ENCODE assay signal across 1 cellular context in the genomic region with DNA sequence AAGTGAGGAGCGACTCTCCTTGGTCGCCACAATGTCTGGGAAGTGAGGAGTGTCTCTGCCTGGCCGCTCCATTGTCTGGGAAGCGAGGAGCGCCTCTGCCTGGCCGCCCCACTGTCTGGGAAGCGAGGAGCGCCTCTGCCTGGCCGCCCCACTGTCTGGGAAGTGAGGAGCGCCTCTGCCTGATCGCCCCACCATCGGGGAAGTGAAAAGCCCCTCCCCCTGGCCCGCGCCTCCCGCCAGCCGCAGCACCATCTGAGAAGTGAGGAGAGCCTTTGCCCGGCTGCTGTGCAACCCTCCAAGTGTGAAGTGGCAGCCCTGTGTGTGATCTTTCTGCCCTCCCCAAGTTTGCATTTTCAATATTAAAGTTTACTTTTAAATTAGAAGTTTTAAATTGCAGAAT.
TF ChIP-seq lines count a peak whose summit lies in the region.

No MANE protein-coding gene starts in this region.

TF ChIP-seq in GM23338, 12 proteins besides CTCF, POLR2A, EP300 and RAD21:
- TF ChIP-seq, protein P1, sequence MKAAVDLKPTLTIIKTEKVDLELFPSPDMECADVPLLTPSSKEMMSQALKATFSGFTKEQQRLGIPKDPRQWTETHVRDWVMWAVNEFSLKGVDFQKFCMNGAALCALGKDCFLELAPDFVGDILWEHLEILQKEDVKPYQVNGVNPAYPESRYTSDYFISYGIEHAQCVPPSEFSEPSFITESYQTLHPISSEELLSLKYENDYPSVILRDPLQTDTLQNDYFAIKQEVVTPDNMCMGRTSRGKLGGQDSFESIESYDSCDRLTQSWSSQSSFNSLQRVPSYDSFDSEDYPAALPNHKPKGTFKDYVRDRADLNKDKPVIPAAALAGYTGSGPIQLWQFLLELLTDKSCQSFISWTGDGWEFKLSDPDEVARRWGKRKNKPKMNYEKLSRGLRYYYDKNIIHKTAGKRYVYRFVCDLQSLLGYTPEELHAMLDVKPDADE (IDR thresholded peaks at IDR 0.05) = no peak
- no peak for TF ChIP-seq STAT1 (IDR thresholded peaks at IDR 0.05; ENCODE audit: unreplicated experiment)
- TF ChIP-seq JUNB (IDR thresholded peaks at IDR 0.05; ENCODE audit: unreplicated experiment) = no peak
- no peak for TF ChIP-seq ZNF114 (CRISPR knock-in tag; IDR thresholded peaks at IDR 0.05)
- TF ChIP-seq, protein P2, sequence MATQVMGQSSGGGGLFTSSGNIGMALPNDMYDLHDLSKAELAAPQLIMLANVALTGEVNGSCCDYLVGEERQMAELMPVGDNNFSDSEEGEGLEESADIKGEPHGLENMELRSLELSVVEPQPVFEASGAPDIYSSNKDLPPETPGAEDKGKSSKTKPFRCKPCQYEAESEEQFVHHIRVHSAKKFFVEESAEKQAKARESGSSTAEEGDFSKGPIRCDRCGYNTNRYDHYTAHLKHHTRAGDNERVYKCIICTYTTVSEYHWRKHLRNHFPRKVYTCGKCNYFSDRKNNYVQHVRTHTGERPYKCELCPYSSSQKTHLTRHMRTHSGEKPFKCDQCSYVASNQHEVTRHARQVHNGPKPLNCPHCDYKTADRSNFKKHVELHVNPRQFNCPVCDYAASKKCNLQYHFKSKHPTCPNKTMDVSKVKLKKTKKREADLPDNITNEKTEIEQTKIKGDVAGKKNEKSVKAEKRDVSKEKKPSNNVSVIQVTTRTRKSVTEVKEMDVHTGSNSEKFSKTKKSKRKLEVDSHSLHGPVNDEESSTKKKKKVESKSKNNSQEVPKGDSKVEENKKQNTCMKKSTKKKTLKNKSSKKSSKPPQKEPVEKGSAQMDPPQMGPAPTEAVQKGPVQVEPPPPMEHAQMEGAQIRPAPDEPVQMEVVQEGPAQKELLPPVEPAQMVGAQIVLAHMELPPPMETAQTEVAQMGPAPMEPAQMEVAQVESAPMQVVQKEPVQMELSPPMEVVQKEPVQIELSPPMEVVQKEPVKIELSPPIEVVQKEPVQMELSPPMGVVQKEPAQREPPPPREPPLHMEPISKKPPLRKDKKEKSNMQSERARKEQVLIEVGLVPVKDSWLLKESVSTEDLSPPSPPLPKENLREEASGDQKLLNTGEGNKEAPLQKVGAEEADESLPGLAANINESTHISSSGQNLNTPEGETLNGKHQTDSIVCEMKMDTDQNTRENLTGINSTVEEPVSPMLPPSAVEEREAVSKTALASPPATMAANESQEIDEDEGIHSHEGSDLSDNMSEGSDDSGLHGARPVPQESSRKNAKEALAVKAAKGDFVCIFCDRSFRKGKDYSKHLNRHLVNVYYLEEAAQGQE (IDR thresholded peaks at IDR 0.05; ENCODE audit: unreplicated experiment) = no peak
- TF ChIP-seq EZH2 (IDR thresholded peaks at IDR 0.05; ENCODE audit: low read depth, unreplicated experiment) = no peak
- TF ChIP-seq EZH2phosphoT487 (IDR thresholded peaks at IDR 0.05; ENCODE audit: unreplicated experiment) = no peak
- TF ChIP-seq, protein P3, sequence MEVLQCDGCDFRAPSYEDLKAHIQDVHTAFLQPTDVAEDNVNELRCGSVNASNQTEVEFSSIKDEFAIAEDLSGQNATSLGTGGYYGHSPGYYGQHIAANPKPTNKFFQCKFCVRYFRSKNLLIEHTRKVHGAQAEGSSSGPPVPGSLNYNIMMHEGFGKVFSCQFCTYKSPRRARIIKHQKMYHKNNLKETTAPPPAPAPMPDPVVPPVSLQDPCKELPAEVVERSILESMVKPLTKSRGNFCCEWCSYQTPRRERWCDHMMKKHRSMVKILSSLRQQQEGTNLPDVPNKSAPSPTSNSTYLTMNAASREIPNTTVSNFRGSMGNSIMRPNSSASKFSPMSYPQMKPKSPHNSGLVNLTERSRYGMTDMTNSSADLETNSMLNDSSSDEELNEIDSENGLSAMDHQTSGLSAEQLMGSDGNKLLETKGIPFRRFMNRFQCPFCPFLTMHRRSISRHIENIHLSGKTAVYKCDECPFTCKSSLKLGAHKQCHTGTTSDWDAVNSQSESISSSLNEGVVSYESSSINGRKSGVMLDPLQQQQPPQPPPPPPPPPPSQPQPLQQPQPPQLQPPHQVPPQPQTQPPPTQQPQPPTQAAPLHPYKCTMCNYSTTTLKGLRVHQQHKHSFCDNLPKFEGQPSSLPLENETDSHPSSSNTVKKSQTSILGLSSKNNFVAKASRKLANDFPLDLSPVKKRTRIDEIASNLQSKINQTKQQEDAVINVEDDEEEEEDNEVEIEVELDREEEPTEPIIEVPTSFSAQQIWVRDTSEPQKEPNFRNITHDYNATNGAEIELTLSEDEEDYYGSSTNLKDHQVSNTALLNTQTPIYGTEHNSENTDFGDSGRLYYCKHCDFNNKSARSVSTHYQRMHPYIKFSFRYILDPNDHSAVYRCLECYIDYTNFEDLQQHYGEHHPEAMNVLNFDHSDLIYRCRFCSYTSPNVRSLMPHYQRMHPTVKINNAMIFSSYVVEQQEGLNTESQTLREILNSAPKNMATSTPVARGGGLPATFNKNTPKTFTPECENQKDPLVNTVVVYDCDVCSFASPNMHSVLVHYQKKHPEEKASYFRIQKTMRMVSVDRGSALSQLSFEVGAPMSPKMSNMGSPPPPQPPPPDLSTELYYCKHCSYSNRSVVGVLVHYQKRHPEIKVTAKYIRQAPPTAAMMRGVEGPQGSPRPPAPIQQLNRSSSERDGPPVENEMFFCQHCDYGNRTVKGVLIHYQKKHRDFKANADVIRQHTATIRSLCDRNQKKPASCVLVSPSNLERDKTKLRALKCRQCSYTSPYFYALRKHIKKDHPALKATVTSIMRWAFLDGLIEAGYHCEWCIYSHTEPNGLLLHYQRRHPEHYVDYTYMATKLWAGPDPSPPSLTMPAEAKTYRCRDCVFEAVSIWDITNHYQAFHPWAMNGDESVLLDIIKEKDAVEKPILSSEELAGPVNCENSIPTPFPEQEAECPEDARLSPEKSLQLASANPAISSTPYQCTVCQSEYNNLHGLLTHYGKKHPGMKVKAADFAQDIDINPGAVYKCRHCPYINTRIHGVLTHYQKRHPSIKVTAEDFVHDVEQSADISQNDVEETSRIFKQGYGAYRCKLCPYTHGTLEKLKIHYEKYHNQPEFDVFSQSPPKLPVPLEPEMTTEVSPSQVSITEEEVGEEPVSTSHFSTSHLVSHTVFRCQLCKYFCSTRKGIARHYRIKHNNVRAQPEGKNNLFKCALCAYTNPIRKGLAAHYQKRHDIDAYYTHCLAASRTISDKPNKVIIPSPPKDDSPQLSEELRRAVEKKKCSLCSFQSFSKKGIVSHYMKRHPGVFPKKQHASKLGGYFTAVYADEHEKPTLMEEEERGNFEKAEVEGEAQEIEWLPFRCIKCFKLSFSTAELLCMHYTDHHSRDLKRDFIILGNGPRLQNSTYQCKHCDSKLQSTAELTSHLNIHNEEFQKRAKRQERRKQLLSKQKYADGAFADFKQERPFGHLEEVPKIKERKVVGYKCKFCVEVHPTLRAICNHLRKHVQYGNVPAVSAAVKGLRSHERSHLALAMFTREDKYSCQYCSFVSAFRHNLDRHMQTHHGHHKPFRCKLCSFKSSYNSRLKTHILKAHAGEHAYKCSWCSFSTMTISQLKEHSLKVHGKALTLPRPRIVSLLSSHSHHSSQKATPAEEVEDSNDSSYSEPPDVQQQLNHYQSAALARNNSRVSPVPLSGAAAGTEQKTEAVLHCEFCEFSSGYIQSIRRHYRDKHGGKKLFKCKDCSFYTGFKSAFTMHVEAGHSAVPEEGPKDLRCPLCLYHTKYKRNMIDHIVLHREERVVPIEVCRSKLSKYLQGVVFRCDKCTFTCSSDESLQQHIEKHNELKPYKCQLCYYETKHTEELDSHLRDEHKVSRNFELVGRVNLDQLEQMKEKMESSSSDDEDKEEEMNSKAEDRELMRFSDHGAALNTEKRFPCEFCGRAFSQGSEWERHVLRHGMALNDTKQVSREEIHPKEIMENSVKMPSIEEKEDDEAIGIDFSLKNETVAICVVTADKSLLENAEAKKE (CRISPR knock-in tag; IDR thresholded peaks at IDR 0.05) = no peak
- TF ChIP-seq ZNF331 (CRISPR knock-in tag; IDR thresholded peaks at IDR 0.05; ENCODE audit: low read depth) = no peak
- no peak for TF ChIP-seq POLR2AphosphoS5 (IDR thresholded peaks at IDR 0.05; ENCODE audit: low read depth)
- no peak for TF ChIP-seq CREB1 (CRISPR knock-in tag; IDR thresholded peaks at IDR 0.05; ENCODE audit: low read depth)
- TF ChIP-seq NANOG (IDR thresholded peaks at IDR 0.05; ENCODE audit: borderline replicate concordance) = no peak
